ENCODE assay signal across 9 cellular contexts in the genomic region with DNA sequence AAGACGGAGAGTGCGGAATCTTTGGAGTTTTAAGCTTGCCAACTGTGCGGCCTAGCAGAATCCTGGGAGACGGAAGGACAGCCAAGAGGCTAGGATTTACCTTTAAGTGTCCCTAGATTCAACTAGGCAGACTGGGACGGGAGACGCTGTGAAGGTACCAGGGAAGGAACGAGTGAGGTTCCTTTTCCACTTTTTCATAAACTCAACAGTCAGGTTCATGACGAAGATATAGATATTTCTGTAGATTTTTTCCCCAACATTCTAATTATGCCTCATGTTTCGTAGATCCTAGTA. TPM values are rescaled to one million over a fixed set of nuclear protein-coding genes. Genes with fewer than 3 reads are reported as not detected.
DNase-seq lines count a peak whose midpoint lies in the region; ATAC-seq, FAIRE-seq and TF ChIP-seq lines count a peak whose summit lies in the region.
"Had no signal": no experiment of that assay in that cellular context is flagged by ENCODE, and none has a peak within 500 bp of the region (broad histone marks: within the 10 kb centered on the region; RNA-seq: fewer than 3 reads in every experiment).

No MANE protein-coding gene starts in this region.

- no peak for TF ChIP-seq POLR2A in A549 (IDR thresholded peaks at IDR 0.05; ENCODE audit: low read length)

- no peak for TF ChIP-seq CTCF in A549 (IDR thresholded peaks at IDR 0.05)
- TF ChIP-seq CTCF in brain microvascular endothelial cell (IDR thresholded peaks at IDR 0.05; ENCODE audit: low read depth, low read length, missing control alignments), result no peak
- TF ChIP-seq CTCF in lung (IDR thresholded peaks at IDR 0.05; ENCODE audit: control extremely low read depth, extremely low read depth), result no peak

- no peaks in the 10 kb centered on the region for H3K9me3 ChIP-seq in A549
- H3K9me3 ChIP-seq in lung (ENCODE audit: control insufficient read depth in 2 of 2, insufficient read depth in 1 of 2, low read length in 1 of 2), result no peaks in the 10 kb centered on the region

- no peak for TF ChIP-seq EP300 in A549 (IDR thresholded peaks at IDR 0.05)

- POLR2A ChIA-PET in A549 (lab: Yijun Ruan, JAX), result interaction anchor here (0.7 to 3.5 kb wide), 23 partner anchors 8 to 1186 kb away, joined by 3 to 36 read pairs (median 5); a partner anchor contains a TSS

- H3K4me3 ChIP-seq in A549 (peak overlapping the region; percentile 91), brain microvascular endothelial cell (ENCODE audit: low read depth, low read length) (peak overlapping the region; percentile 88), lung (peak overlapping the region; percentile 99)

- no peak for TF ChIP-seq RAD21 in A549 (conservative IDR thresholded peaks at IDR 0.05 in 1 of 2, IDR thresholded peaks at IDR 0.05 in 1 of 2)

- no peaks in the 10 kb centered on the region for H3K27me3 ChIP-seq in brain microvascular endothelial cell (replicated peaks)
- H3K27me3 ChIP-seq in lung (ENCODE audit: control insufficient read depth, insufficient read depth), result no peaks in the 10 kb centered on the region

- WGBS in A549 (ENCODE audit: missing lambda C conversion rate), result 1% methylated on average over 9 of the region's 9 CpGs
- 1% methylated on average over 9 of the region's 9 CpGs for WGBS in lung, 2 donors

- CTCF ChIA-PET in A549 (lab: Yijun Ruan, JAX), result interaction anchor here (0.7 to 1.1 kb wide), 2 partner anchors 16 to 553 kb away, joined by 3 to 4 read pairs; no protein-coding TSS in a partner anchor

- DNase-seq in A549 (ENCODE audit: low read depth in 1 of 2, low spot score in 1 of 2) (no peak), brain microvascular endothelial cell (no peak), lung (ENCODE audit: low spot score) (no peak), NCI-H128 (lab: John Stamatoyannopoulos, UW; ENCODE audit: unreplicated experiment) (no peak), MV-4-11 (lab: John Stamatoyannopoulos, UW) (no peak), NCI-H2081 treated with DMSO at 0.1 percent for 48 hours (lab: John Stamatoyannopoulos, UW) (no peak)

- in situ Hi-C loops in brain microvascular endothelial cell (cut with HindIII; ENCODE audit: low pct_ligation_motif_present, low sequenced_read_pairs), result no loop called here

- peaks cover 26% of the 10 kb centered on the region for H3K4me1 ChIP-seq in A549
- peaks cover 7 to 22% of the 10 kb centered on the region in 2 donors for H3K4me1 ChIP-seq in lung (ENCODE audit: control insufficient read depth in 2 of 2, insufficient read depth in 2 of 2, low read length in 2 of 2)

- no peak for FAIRE-seq in A549 (lab: Jason Lieb, UNC)
- FAIRE-seq: islet of Langerhans had no signal

- H3K27ac ChIP-seq in A549, result peak overlapping the region; percentile 96 to 98
- peak overlapping the region; percentile 100 for H3K27ac ChIP-seq in brain microvascular endothelial cell
- H3K27ac ChIP-seq in lung (ENCODE audit: low read depth in 1 of 2, low read length in 1 of 2), result peak overlapping the region; percentile 100

- peak; percentile 28 to 52; a peak in 4 of 6 replicates for ATAC-seq in A549
- ATAC-seq in HG02943 (IDR thresholded peaks at IDR 0.05; ENCODE audit: low read depth, unreplicated experiment), result peak; percentile 4
- no peak for ATAC-seq in lung (ENCODE audit: insufficient read depth, low FRiP score)
- ATAC-seq in HG02759 (IDR thresholded peaks at IDR 0.05; ENCODE audit: unreplicated experiment), result no peak

- H3K36me3 ChIP-seq in brain microvascular endothelial cell (replicated peaks) (peaks cover 3% of the 10 kb centered on the region), lung (ENCODE audit: control insufficient read depth in 2 of 2, insufficient read depth in 2 of 2, low read length in 2 of 2) (peaks cover 0 to 4% of the 10 kb centered on the region in 2 donors)

- H3K4me2 ChIP-seq in A549, result peak overlapping the region; percentile 85

TF ChIP-seq in A549, 52 proteins besides CTCF, POLR2A, EP300 and RAD21:
- TF ChIP-seq HOXB13 (CRISPR knock-in tag; IDR thresholded peaks at IDR 0.05; ENCODE audit: low read depth), result peak; percentile 82; the same call in 1 of the 2 replicates
- TF ChIP-seq HEYL (CRISPR knock-in tag; IDR thresholded peaks at IDR 0.05), result no peak
- TF ChIP-seq PHF8 (IDR thresholded peaks at IDR 0.05; ENCODE audit: borderline replicate concordance, low read depth), result peak; percentile 69

RNA-seq across cellular contexts. Expression of a gene that starts 0.6 kb away (rescaled TPM):
- polyA plus RNA-seq in A549 (2011; rRNA removed) (53.9 and 55.1 TPM in 2 replicates), A549 (2017; fragmentation: RNase III; extraction: RNeasy Plus Mini Kit Qiagen cat#74134 plus additional on column Dnase treatment) (23.0 to 28.9 TPM (median 23.7 TPM) in 3 replicates), lung (10 to 100 TPM in 1 of 2 donors, 1 to 10 TPM in 1; 6.1 to 12.9 TPM)
- polyA plus RNA-seq in A549 (2012; cell fraction: cytosol; rRNA removed), result 24.9 and 25.7 TPM in 2 replicates
- 17.0 and 21.7 TPM in 2 replicates for polyA plus RNA-seq in A549 (2012; cell fraction: nucleus; rRNA removed)
- 37.1 and 48.1 TPM in 2 replicates for polyA minus RNA-seq in A549 (2011; rRNA and poly(A)+ RNA removed)
- 10 to 100 TPM; 14.3 to 42.8 TPM for total RNA-seq in lung

Comparison
In these comparisons a context has a peak if more than half of its experiments do, and no peak if none do; other contexts are left out.
1. ATAC-seq: peak in A549 (2 of 2) and HG02943 (single experiment); none in lung (single experiment) and HG02759 (single experiment).
2. Peak in every context shown above with its lines, with median percentiles within 50 percentile points of each other: H3K27ac ChIP-seq and H3K4me3 ChIP-seq.